Comparison of ENCODE assay signal across 8 cellular contexts in the genomic region with DNA sequence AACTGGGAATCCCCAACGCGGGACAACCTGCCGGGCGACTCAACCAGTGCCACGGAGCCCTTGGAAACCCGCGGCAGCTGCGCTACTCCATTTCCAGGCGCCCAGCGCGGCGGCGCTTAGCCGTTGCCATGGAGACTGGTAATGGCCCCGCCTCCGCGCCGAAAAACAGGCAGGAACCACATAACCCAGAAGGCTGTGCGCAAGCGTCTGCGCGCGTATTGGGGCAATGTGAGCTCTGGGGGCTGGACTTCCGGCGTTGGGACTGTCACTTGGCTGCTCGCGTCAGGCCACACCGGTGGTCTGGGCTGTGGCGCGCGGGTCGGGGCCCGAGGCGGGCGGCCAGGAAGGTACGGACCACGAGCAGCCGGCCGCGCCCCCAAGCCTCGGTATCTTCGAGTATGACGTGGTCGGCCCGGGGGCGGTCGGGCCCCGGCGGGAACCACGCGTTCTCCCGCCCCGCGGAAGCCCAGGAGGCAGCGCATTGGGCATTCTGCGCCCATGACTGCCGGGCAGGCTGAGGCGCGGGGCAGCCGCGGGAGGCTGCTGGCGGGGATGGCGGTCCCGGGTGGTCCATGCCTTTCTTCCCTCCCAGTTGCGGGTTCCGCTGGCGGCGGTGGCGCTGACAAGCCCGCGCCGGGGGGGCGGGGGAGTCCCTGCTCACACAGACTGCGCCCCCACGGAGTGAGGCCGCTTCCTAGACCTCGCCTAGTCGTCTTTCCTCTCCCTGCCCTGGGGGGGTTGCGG. TPM values are rescaled to one million over a fixed set of nuclear protein-coding genes. Genes with fewer than 3 reads are reported as not detected.
DNase-seq lines count a peak whose midpoint lies in the region; ATAC-seq and TF ChIP-seq lines count a peak whose summit lies in the region.

Gene ZNF324B (plus strand): TSS at position 265 of the 744 bp plus-strand sequence. CDS start 2,080 bp downstream, outside the sequence.

- H3K4me1 ChIP-seq in adipocyte (ENCODE audit: control insufficient read depth, insufficient read depth, low read length) = peaks cover 5% of the 10 kb centered on the region
- H3K4me1 ChIP-seq in upper lobe of left lung = peaks cover 6 to 12% (median 7%) of the 10 kb centered on the region in 4 donors

- TF ChIP-seq EP300 in upper lobe of left lung (IDR thresholded peaks at IDR 0.05) = no peak

- in situ Hi-C loops in GM13976 (cut with MboI; ENCODE audit: low sequenced_read_pairs, unreplicated experiment) = no loop called here

- peak within 1 kb of the TSS in 3 of 4 donors; percentile 60 to 73 (median 62) for H3K27ac ChIP-seq in upper lobe of left lung

- WGBS in upper lobe of left lung, 2 donors = 0% methylated on average over 4 to 18 of the region's 79 CpGs

- H3K36me3 ChIP-seq in adipocyte (ENCODE audit: control insufficient read depth, insufficient read depth, low read length, severe bottlenecking) (peaks cover 17% of the 10 kb centered on the region), upper lobe of left lung (peaks cover 4 to 25% (median 13%) of the 10 kb centered on the region in 4 donors)

- H3K27me3 ChIP-seq in adipocyte (replicated peaks; ENCODE audit: control insufficient read depth, insufficient read depth, low read length) (no peaks in the 10 kb centered on the region), upper lobe of left lung (no peaks in the 10 kb centered on the region)

- peak within 1 kb of the TSS; percentile 90 for H3K9ac ChIP-seq in adipocyte (ENCODE audit: low read length)

- intact Hi-C loops in left cardiac atrium (cut with DNase I) = no loop called here
- intact Hi-C loops in posterior cingulate gyrus (cut with DNase I) = loop anchor here (1.0 to 2.0 kb wide), 2 partner anchors 11 to 15 kb away; partner anchors contain the start of genes ZNF132 and ZNF324

- ATAC-seq in HG02852 (IDR thresholded peaks at IDR 0.05; ENCODE audit: unreplicated experiment) = peak; percentile 95
- peak; percentile 99 for ATAC-seq in left cardiac atrium
- ATAC-seq in upper lobe of left lung (ENCODE audit: low FRiP score in 2 of 2) = peak; percentile 97 to 99

- TF ChIP-seq CTCF in GM13976 (IDR thresholded peaks at IDR 0.05; ENCODE audit: borderline replicate concordance, control extremely low read depth, extremely low read depth, insufficient read depth, missing control alignments) (no peak), upper lobe of left lung (IDR thresholded peaks at IDR 0.05) (peak in 1 of 6 experiments; percentile 17)

- H3K4me3 ChIP-seq in adipocyte (ENCODE audit: low read length) = peak within 1 kb of the TSS; percentile 92
- H3K4me3 ChIP-seq in upper lobe of left lung = peak within 1 kb of the TSS; percentile 64 to 99 (median 98)

- peak; percentile 98 for DNase-seq in GM13976 (ENCODE audit: low spot score)
- DNase-seq in NCI-H1436 treated with DMSO at 0.1 percent for 48 hours (lab: John Stamatoyannopoulos, UW) = peak; percentile 89
- peak; percentile 95 for DNase-seq in T follicular helper cell (ENCODE audit: low read depth)
- peak; percentile 99 for DNase-seq in adipocyte (ENCODE audit: low read depth)
- peak; percentile 98 for DNase-seq in left cardiac atrium
- peak; percentile 95 to 100 (median 98) for DNase-seq in posterior cingulate gyrus
- DNase-seq in upper lobe of left lung = peak; percentile 96 to 98

- TF ChIP-seq POLR2A in upper lobe of left lung (IDR thresholded peaks at IDR 0.05) = peak in 2 of 4 donors; percentile 29 to 75

- H3K9me3 ChIP-seq in adipocyte (ENCODE audit: control insufficient read depth, low read length) (no peaks in the 10 kb centered on the region), upper lobe of left lung (peaks cover 0 to 8% (median 3%) of the 10 kb centered on the region in 4 donors)

RNA-seq across cellular contexts. Expression of gene ZNF324B, which starts in this region (rescaled TPM):
- total RNA-seq in left cardiac atrium = 1 to 10 TPM; 3.9 to 4.7 TPM
- total RNA-seq in upper lobe of left lung = 10 to 100 TPM in 3 of 6 donors, 1 to 10 TPM in 3; 6.9 to 18.9 (median 9.8) TPM

Comparison
In these comparisons a context has a peak if more than half of its experiments do, and no peak if none do; other contexts are left out.
1. Peak in every context shown above with its lines: DNase-seq, ATAC-seq, H3K4me3 ChIP-seq and H3K27ac ChIP-seq.